In genomic region chr16:53642094-53642493, GRCh38 we compare ENCODE assay signal across 16 cellular contexts.
DNase-seq lines count a peak whose midpoint lies in the region; ATAC-seq and TF ChIP-seq lines count a peak whose summit lies in the region.
"Had no signal": no experiment of that assay in that cellular context is flagged by ENCODE, and none has a peak within 500 bp of the region (broad histone marks: within the 10 kb centered on the region; RNA-seq: fewer than 3 reads in every experiment).

No MANE protein-coding gene starts in this region.

- peaks cover 53% of the 10 kb centered on the region for H3K36me3 Mint-ChIP-seq in mesothelial cell of epicardium

- H3K27me3 ChIP-seq in upper lobe of right lung: no peaks in the 10 kb centered on the region

- no peak for TF ChIP-seq CTCF in upper lobe of right lung (IDR thresholded peaks at IDR 0.05)
- no peak for TF ChIP-seq CTCF in mesothelial cell of epicardium (IDR thresholded peaks at IDR 0.05; ENCODE audit: unreplicated experiment)

- ATAC-seq in upper lobe of right lung: peak; percentile 67
- ATAC-seq: CD8-positive, alpha-beta T cell had no signal

- H3K9me3 Mint-ChIP-seq in mesothelial cell of epicardium: peaks cover 26% of the 10 kb centered on the region

- H3K4me3 Mint-ChIP-seq in mesothelial cell of epicardium: no peak overlapping the region
- H3K4me3 Mint-ChIP-seq: CD14-positive monocyte; CD8-positive, alpha-beta T cell had no signal

- H3K27ac Mint-ChIP-seq in mesothelial cell of epicardium: no peak overlapping the region
- H3K27ac Mint-ChIP-seq: CD14-positive monocyte; CD8-positive, alpha-beta T cell had no signal

- H3K4me3 ChIP-seq in upper lobe of right lung: no peak overlapping the region
- H3K4me3 ChIP-seq: GM23248 had no signal

- no peaks in the 10 kb centered on the region for H3K4me1 Mint-ChIP-seq in mesothelial cell of epicardium
- H3K4me1 Mint-ChIP-seq: CD14-positive monocyte had no signal

- intact Hi-C loops in upper lobe of right lung (cut with DNase I): no loop called here

- peak; percentile 1 for DNase-seq in RPMI7951 (ENCODE audit: low read depth)
- peak; percentile 7 for DNase-seq in astrocyte of the hippocampus (ENCODE audit: low read depth, low spot score)
- DNase-seq in iris pigment epithelial cell (ENCODE audit: low read depth): peak; percentile 6
- DNase-seq in upper lobe of right lung: peak; percentile 77
- DNase-seq in stimulated activated CD4-positive, alpha-beta T cell treated with anti-CD3 and anti-CD28 coated beads, Interleukin-1b, Interleukin-23, amount 100 ng/mL, for 48 hours: no peak
- no peak for DNase-seq in mesothelial cell of epicardium (ENCODE audit: low spot score in 2 of 2, unreplicated experiment in 2 of 2)
- DNase-seq in GOT3 (lab: John Stamatoyannopoulos, UW): no peak
- DNase-seq: CD8-positive, alpha-beta T cell; COR-L47; DMS153; DMS79 treated with DMSO at 0.1 percent for 48 hours; EL; GM23248; H7 had no signal

- no peaks in the 10 kb centered on the region for H3K4me1 ChIP-seq in upper lobe of right lung

- H3K9me3 ChIP-seq in upper lobe of right lung: peaks cover 9% of the 10 kb centered on the region

- H3K27ac ChIP-seq in upper lobe of right lung: no peak overlapping the region
- H3K27ac ChIP-seq: GM23248, HL-60 had no signal

- no peaks in the 10 kb centered on the region for H3K27me3 Mint-ChIP-seq in mesothelial cell of epicardium (ENCODE audit: low read depth)

- H3K36me3 ChIP-seq in upper lobe of right lung: no peaks in the 10 kb centered on the region

Comparison
In these comparisons a context has a peak if more than half of its experiments do, and no peak if none do; other contexts are left out.
1. DNase-seq: peak in RPMI7951 (single experiment), astrocyte of the hippocampus (single experiment), iris pigment epithelial cell (single experiment) and upper lobe of right lung (single experiment); none in stimulated activated CD4-positive, alpha-beta T cell treated with anti-CD3 and anti-CD28 coated beads, Interleukin-1b, Interleukin-23, amount 100 ng/mL, for 48 hours (single experiment), mesothelial cell of epicardium (0 of 2) and GOT3 (single experiment).